1 cellular context compared by ENCODE assay signal in genomic region chr9:101367323-101367722, GRCh38.
TF ChIP-seq lines count a peak whose summit lies in the region.

No MANE protein-coding gene starts in this region.

TF ChIP-seq in K562, 482 proteins besides CTCF, POLR2A, EP300 and RAD21 (continued from another document):
- TF ChIP-seq ZBTB33 (CRISPR knock-in tag; IDR thresholded peaks at IDR 0.05), result no peak
- TF ChIP-seq C11orf30 (IDR thresholded peaks at IDR 0.05; ENCODE audit: low read depth), result peak; percentile 85
- TF ChIP-seq FUS (optimal IDR thresholded peaks at IDR 0.05; ENCODE audit: low read depth, low read length), result no peak
- TF ChIP-seq SPI1 (IDR thresholded peaks at IDR 0.05; ENCODE audit: borderline replicate concordance, low read depth, low read length), result no peak
- TF ChIP-seq AFF1 (IDR thresholded peaks at IDR 0.05; ENCODE audit: low read depth in 1 of 2, partially characterized antibody in 2 of 2), result no peak
- TF ChIP-seq NFE2 (IDR thresholded peaks at IDR 0.05; ENCODE audit: low read depth), result peak; percentile 87
- TF ChIP-seq, protein P1, sequence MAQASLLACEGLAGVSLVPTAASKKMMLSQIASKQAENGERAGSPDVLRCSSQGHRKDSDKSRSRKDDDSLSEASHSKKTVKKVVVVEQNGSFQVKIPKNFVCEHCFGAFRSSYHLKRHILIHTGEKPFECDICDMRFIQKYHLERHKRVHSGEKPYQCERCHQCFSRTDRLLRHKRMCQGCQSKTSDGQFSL (CRISPR knock-in tag; IDR thresholded peaks at IDR 0.05), result no peak
- TF ChIP-seq, protein P1 (tag; IDR thresholded peaks at IDR 0.05), result no peak
- TF ChIP-seq BRF1 (IDR thresholded peaks at IDR 0.05; ENCODE audit: borderline replicate concordance, extremely low read depth, insufficient read length), result no peak
- no peak for TF ChIP-seq CXXC5 (CRISPR knock-in tag; IDR thresholded peaks at IDR 0.05)
- no peak for TF ChIP-seq SREBF1 (IDR thresholded peaks at IDR 0.05; ENCODE audit: borderline replicate concordance, low read depth, low read length)
- no peak for TF ChIP-seq SMAD4 (CRISPR knock-in tag; conservative IDR thresholded peaks at IDR 0.05)
- TF ChIP-seq, protein P2, sequence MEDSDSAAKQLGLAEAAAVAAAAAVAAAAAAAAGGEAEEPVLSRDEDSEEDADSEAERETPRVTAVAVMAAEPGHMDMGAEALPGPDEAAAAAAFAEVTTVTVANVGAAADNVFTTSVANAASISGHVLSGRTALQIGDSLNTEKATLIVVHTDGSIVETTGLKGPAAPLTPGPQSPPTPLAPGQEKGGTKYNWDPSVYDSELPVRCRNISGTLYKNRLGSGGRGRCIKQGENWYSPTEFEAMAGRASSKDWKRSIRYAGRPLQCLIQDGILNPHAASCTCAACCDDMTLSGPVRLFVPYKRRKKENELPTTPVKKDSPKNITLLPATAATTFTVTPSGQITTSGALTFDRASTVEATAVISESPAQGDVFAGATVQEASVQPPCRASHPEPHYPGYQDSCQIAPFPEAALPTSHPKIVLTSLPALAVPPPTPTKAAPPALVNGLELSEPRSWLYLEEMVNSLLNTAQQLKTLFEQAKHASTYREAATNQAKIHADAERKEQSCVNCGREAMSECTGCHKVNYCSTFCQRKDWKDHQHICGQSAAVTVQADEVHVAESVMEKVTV (CRISPR knock-in tag; IDR thresholded peaks at IDR 0.05), result no peak
- peak; percentile 81 for TF ChIP-seq MAFG (tag; conservative IDR thresholded peaks at IDR 0.05)
- TF ChIP-seq CEBPG (CRISPR knock-in tag; IDR thresholded peaks at IDR 0.05), result no peak
- no peak for TF ChIP-seq CEBPG (tag; conservative IDR thresholded peaks at IDR 0.05 in 1 of 2, IDR thresholded peaks at IDR 0.05 in 1 of 2)
- TF ChIP-seq NUFIP1 (IDR thresholded peaks at IDR 0.05; ENCODE audit: partially characterized antibody), result no peak
- TF ChIP-seq, protein P3, sequence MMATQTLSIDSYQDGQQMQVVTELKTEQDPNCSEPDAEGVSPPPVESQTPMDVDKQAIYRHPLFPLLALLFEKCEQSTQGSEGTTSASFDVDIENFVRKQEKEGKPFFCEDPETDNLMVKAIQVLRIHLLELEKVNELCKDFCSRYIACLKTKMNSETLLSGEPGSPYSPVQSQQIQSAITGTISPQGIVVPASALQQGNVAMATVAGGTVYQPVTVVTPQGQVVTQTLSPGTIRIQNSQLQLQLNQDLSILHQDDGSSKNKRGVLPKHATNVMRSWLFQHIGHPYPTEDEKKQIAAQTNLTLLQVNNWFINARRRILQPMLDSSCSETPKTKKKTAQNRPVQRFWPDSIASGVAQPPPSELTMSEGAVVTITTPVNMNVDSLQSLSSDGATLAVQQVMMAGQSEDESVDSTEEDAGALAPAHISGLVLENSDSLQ (IDR thresholded peaks at IDR 0.05), result no peak
- no peak for TF ChIP-seq NBN (IDR thresholded peaks at IDR 0.05; ENCODE audit: low read depth)
- no peak for TF ChIP-seq E2F4 (CRISPR knock-in tag; IDR thresholded peaks at IDR 0.05; ENCODE audit: low read depth)
- TF ChIP-seq RBM14 (IDR thresholded peaks at IDR 0.05; ENCODE audit: borderline replicate concordance, insufficient read depth, low read depth, low read length), result no peak
- TF ChIP-seq PHB2 (IDR thresholded peaks at IDR 0.05; ENCODE audit: low read depth), result no peak
- TF ChIP-seq ZNF785 (CRISPR knock-in tag; IDR thresholded peaks at IDR 0.05), result no peak
- TF ChIP-seq ZNF174 (CRISPR knock-in tag; IDR thresholded peaks at IDR 0.05), result no peak
- no peak for TF ChIP-seq SETDB1 (IDR thresholded peaks at IDR 0.05; ENCODE audit: low read length)
- no peak for TF ChIP-seq STAG1 (CRISPR knock-in tag; IDR thresholded peaks at IDR 0.05; ENCODE audit: borderline replicate concordance)
- TF ChIP-seq ZNF24 (IDR thresholded peaks at IDR 0.05), result no peak
